ENCODE assay signal across 8 cellular contexts in the genomic region with DNA sequence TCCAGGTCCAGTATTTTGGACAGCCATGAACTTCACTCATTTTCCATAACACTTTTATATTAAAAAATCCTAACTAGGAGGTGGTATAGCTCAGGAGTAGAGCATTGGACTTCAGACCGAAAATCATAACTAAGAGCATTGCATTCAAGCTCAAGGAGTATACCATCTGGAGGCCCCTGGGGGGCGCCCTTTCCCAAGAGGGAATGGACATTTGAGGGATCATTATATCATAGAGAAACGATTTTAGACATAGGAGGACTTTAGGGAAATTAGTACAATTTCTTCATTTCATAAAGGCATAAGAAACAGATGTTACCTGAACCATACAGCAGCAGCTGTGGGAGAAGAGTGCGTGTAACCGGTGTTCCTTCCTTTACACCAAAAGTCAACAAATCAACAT. TPM values are rescaled to one million over a fixed set of nuclear protein-coding genes. Genes with fewer than 3 reads are reported as not detected.
DNase-seq lines count a peak whose midpoint lies in the region; ATAC-seq and TF ChIP-seq lines count a peak whose summit lies in the region.

No MANE protein-coding gene starts in this region.

- no peaks in the 10 kb centered on the region for H3K9me3 Mint-ChIP-seq in endothelial cell (ENCODE audit: unreplicated experiment)

- peaks cover 4% of the 10 kb centered on the region for H3K4me1 Mint-ChIP-seq in endothelial cell (ENCODE audit: unreplicated experiment)

- no peaks in the 10 kb centered on the region for H3K36me3 Mint-ChIP-seq in endothelial cell (ENCODE audit: low read depth, unreplicated experiment)

- intact Hi-C loops in posterior vena cava (cut with DNase I) = no loop called here

- no peak overlapping the region for H3K27ac ChIP-seq in 22Rv1

- H3K27ac Mint-ChIP-seq in endothelial cell (ENCODE audit: unreplicated experiment) = no peak overlapping the region

- no peak overlapping the region for H3K4me3 Mint-ChIP-seq in endothelial cell (ENCODE audit: unreplicated experiment)

- peak; percentile 73 for TF ChIP-seq CTCF in 22Rv1 (IDR thresholded peaks at IDR 0.05)
- TF ChIP-seq CTCF in endothelial cell (IDR thresholded peaks at IDR 0.05; ENCODE audit: unreplicated experiment) = peak; percentile 68

- no peaks in the 10 kb centered on the region for H3K27me3 Mint-ChIP-seq in endothelial cell (ENCODE audit: unreplicated experiment)

- no peak for ATAC-seq in esophagus mucosa

- peak; percentile 18 for DNase-seq in EH (ENCODE audit: low read depth)
- DNase-seq in NOMO-1 treated with DMSO at 0.1 percent for 48 hours (lab: John Stamatoyannopoulos, UW; ENCODE audit: unreplicated experiment) = peak; percentile 19
- DNase-seq in endothelial cell (ENCODE audit: low spot score) = peak; percentile 47
- DNase-seq in posterior vena cava (ENCODE audit: low spot score) = no peak
- no peak for DNase-seq in cerebellar cortex (ENCODE audit: low spot score)
- DNase-seq in HuH-7.5 (ENCODE audit: low spot score) = no peak

RNA-seq across cellular contexts. Expression of a gene that starts 5.2 kb away (rescaled TPM):
- total RNA-seq in endothelial cell (ENCODE audit: unreplicated experiment) (14.0 TPM), posterior vena cava (1 to 10 TPM; 8.8 to 9.8 TPM), esophagus mucosa (5.3 TPM)

RNA-seq across cellular contexts. Expression of a gene that starts 23.6 kb away (rescaled TPM):
- total RNA-seq in endothelial cell (ENCODE audit: unreplicated experiment) (not detected), posterior vena cava (not detected), esophagus mucosa (not detected)

Comparison
In these comparisons a context has a peak if more than half of its experiments do, and no peak if none do; other contexts are left out.
1. DNase-seq: peak in EH (single experiment), NOMO-1 treated with DMSO at 0.1 percent for 48 hours (single experiment) and endothelial cell (single experiment); none in posterior vena cava (single experiment), cerebellar cortex (single experiment) and HuH-7.5 (single experiment).